Comparison of ENCODE assay signal across 9 cellular contexts in genomic region chr12:57561117-57561516, GRCh38. TPM values are rescaled to one million over a fixed set of nuclear protein-coding genes. Genes with fewer than 3 reads are reported as not detected.
DNase-seq lines count a peak whose midpoint lies in the region; ATAC-seq and TF ChIP-seq lines count a peak whose summit lies in the region.
"Not testable (repeated sequence)": the region's sequence is repeated elsewhere in the genome, so short reads cannot be mapped to it uniquely, and the experiment has no call there.
"Had no signal": no experiment of that assay in that cellular context is flagged by ENCODE, and none has a peak within 500 bp of the region (broad histone marks: within the 10 kb centered on the region; RNA-seq: fewer than 3 reads in every experiment).

No MANE protein-coding gene starts in this region.

- not testable (repeated sequence) for H3K4me1 ChIP-seq in HEK293 (ENCODE audit: control insufficient read depth, insufficient read depth, low read length)

- peaks cover 0 to 15% of the 10 kb centered on the region in 2 experiments; a peak in 2 of 3 replicates for H3K36me3 ChIP-seq in HEK293 (ENCODE audit: control insufficient read depth in 2 of 2, insufficient read depth in 1 of 2, low read length in 2 of 2)

- not testable (repeated sequence) for H3K4me3 ChIP-seq in HEK293 (ENCODE audit: low read depth, low read length); choroid plexus epithelial cell (ENCODE audit: low read depth, low read length); fibroblast of pulmonary artery (replicated peaks; ENCODE audit: low read depth, low read length)

- DNase-seq in EH (ENCODE audit: low read depth) = peak; percentile 49
- peak; percentile 20 for DNase-seq in NCI-H82 (lab: John Stamatoyannopoulos, UW)
- peak; percentile 13 for DNase-seq in amniotic stem cell (lab: John Stamatoyannopoulos, UW)
- peak; percentile 30 for DNase-seq in choroid plexus epithelial cell (ENCODE audit: low read depth)
- DNase-seq in fibroblast of pulmonary artery (ENCODE audit: low read depth) = peak; percentile 20
- peak; percentile 9 for DNase-seq in renal cortical epithelial cell (ENCODE audit: low read depth)

- not testable (repeated sequence) for TF ChIP-seq CTCF in HEK293 (tag by site-specific recombination; IDR thresholded peaks at IDR 0.05); choroid plexus epithelial cell (conservative IDR thresholded peaks at IDR 0.05; ENCODE audit: low read depth, low read length); fibroblast of pulmonary artery (IDR thresholded peaks at IDR 0.05; ENCODE audit: low read length, missing control alignments)

- H3K27ac ChIP-seq in HEK293 (ENCODE audit: extremely low read depth, low read depth, low read length) = not testable (repeated sequence)

- POLR2A ChIA-PET in HEK293 (lab: Yijun Ruan, JAX) = not testable (repeated sequence)

- H3K9me3 ChIP-seq in HEK293 (ENCODE audit: control insufficient read depth, insufficient read depth, low read depth, low read length) = not testable (repeated sequence)

- peak; percentile 50; the same call in 2 of the 3 replicates for ATAC-seq in SK-N-SH treated with all-trans-retinoic acid at 6 μM for 48 hours

- CTCF ChIA-PET in HEK293 (lab: Yijun Ruan, JAX) = interaction anchor here (1.6 kb wide), 1 partner anchor 72 kb away, joined by 6 read pairs; the partner anchor contains the start of gene B4GALNT1

TF ChIP-seq in HEK293, 187 proteins besides CTCF, POLR2A, EP300 and RAD21:
- 0 out of 2 replicates have a peak, but pooled peaks have one; percentile 22 for TF ChIP-seq ZEB2 (tag by site-specific recombination; IDR thresholded peaks at IDR 0.05)

RNA-seq across cellular contexts. Expression of gene KIF5A, which starts 11.3 kb away (rescaled TPM):
- 0.35 and 2.5 TPM in 2 replicates for total RNA-seq in renal cortical epithelial cell
- total RNA-seq: Calu3 had no signal

RNA-seq across cellular contexts. Expression of gene DCTN2, which starts 14.1 kb away (rescaled TPM):
- 123 and 212 TPM in 2 replicates for total RNA-seq in renal cortical epithelial cell

RNA-seq across cellular contexts. Expression of gene PIP4K2C, which starts 29.9 kb away (rescaled TPM):
- total RNA-seq in renal cortical epithelial cell = 43.5 and 77.8 TPM in 2 replicates

RNA-seq across cellular contexts. Expression of gene MBD6, which starts 38.5 kb away (rescaled TPM):
- 5.0 and 12.5 TPM in 2 replicates for total RNA-seq in renal cortical epithelial cell

RNA-seq across cellular contexts. Expression of gene DDIT3, which starts 40.8 kb away (rescaled TPM):
- 6.1 and 17.5 TPM in 2 replicates for total RNA-seq in renal cortical epithelial cell
